Comparison of ENCODE assay signal across 22 cellular contexts in genomic region chr4:152530600-152530999, GRCh38. TPM values are rescaled to one million over a fixed set of nuclear protein-coding genes. Genes with fewer than 3 reads are reported as not detected.
A peak's percentile ranks its signal among the peaks of the same experiment; 100 is the strongest.
DNase-seq lines count a peak whose midpoint lies in the region; ATAC-seq, FAIRE-seq and TF ChIP-seq lines count a peak whose summit lies in the region.
"Had no signal": no experiment of that assay in that cellular context is flagged by ENCODE, and none has a peak within 500 bp of the region (broad histone marks: within the 10 kb centered on the region; RNA-seq: fewer than 3 reads in every experiment).

No MANE protein-coding gene starts in this region.

- no peak for FAIRE-seq in D721Med (lab: Jason Lieb, UNC)

- H3K9me3 Mint-ChIP-seq in CD4-positive, CD25-positive, alpha-beta regulatory T cell = peaks cover 0 to 2% (median 0%) of the 10 kb centered on the region in 7 donors
- H3K9me3 Mint-ChIP-seq: activated B cell treated with CpG ODN at 0.5 μM for 24 hours; activated naive CD8-positive, alpha-beta T cell treated with anti-CD3 and anti-CD28 coated beads, Interleukin-2, amount 10 ng/mL, durations not matched to agents 7 days and 5 days; activated T-cell treated with anti-CD3 and anti-CD28 coated beads, Interleukin-2, amount 50 U/mL, for 4 hours; effector memory CD8-positive, alpha-beta T cell; HFFc6; type B pancreatic cell had no signal

- TF ChIP-seq CTCF in GM12864 (IDR thresholded peaks at IDR 0.05; ENCODE audit: low read depth, low read length, missing control alignments) (no peak), HEK293 (tag by site-specific recombination; IDR thresholded peaks at IDR 0.05) (no peak), OCI-LY3 (IDR thresholded peaks at IDR 0.05; ENCODE audit: low read depth, low read length) (no peak), D721Med (IDR thresholded peaks at IDR 0.05; ENCODE audit: insufficient read depth, missing control alignments) (no peak)

- no peak overlapping the region for H3K27ac Mint-ChIP-seq in CD4-positive, CD25-positive, alpha-beta regulatory T cell
- H3K27ac Mint-ChIP-seq: activated B cell treated with CpG ODN at 0.5 μM for 24 hours; activated CD8-positive, alpha-beta T cell treated with anti-CD3 and anti-CD28 coated beads, Interleukin-2, amount 10 ng/mL, durations not matched to agents 7 days and 5 days; activated naive CD8-positive, alpha-beta T cell treated with anti-CD3 and anti-CD28 coated beads, Interleukin-2, amount 10 ng/mL, durations not matched to agents 7 days and 5 days; effector memory CD8-positive, alpha-beta T cell; HFFc6; type B pancreatic cell had no signal

- H3K4me1 ChIP-seq in CD4-positive, CD25-positive, alpha-beta regulatory T cell (ENCODE audit: control insufficient read depth, insufficient read depth, low read length, poor library complexity, severe bottlenecking) = peaks cover 55% of the 10 kb centered on the region
- H3K4me1 ChIP-seq in HEK293 (ENCODE audit: control insufficient read depth, insufficient read depth, low read length) = peaks cover 4% of the 10 kb centered on the region; the same call in 1 of the 2 replicates
- peaks cover 72% of the 10 kb centered on the region for H3K4me1 ChIP-seq in OCI-LY3 (ENCODE audit: low read length)

- peaks cover 25% of the 10 kb centered on the region for H3K36me3 Mint-ChIP-seq in CD4-positive, CD25-positive, alpha-beta regulatory T cell

- peaks cover 42 to 70% (median 55%) of the 10 kb centered on the region in 4 donors for H3K4me1 Mint-ChIP-seq in CD4-positive, CD25-positive, alpha-beta regulatory T cell

- H2AFZ ChIP-seq in OCI-LY3 (ENCODE audit: low read depth, low read length) = no peak overlapping the region

- H3K4me3 ChIP-seq in CD4-positive, CD25-positive, alpha-beta regulatory T cell (ENCODE audit: low read depth, low read length) = peak overlapping the region; percentile 61
- H3K4me3 ChIP-seq in GM12864 (ENCODE audit: low read depth, low read length) = peak overlapping the region; percentile 23; the same call in 1 of the 2 replicates
- H3K4me3 ChIP-seq in HEK293 (ENCODE audit: low read depth, low read length) = no peak overlapping the region
- 0 out of 2 replicates have a peak overlapping the region, but pooled peaks have one; percentile 7 for H3K4me3 ChIP-seq in OCI-LY3 (ENCODE audit: low read length)
- H3K4me3 ChIP-seq: esophagus muscularis mucosa had no signal

- no peaks in the 10 kb centered on the region for H3K27me3 Mint-ChIP-seq in CD4-positive, CD25-positive, alpha-beta regulatory T cell
- H3K27me3 Mint-ChIP-seq: activated B cell treated with CpG ODN at 0.5 μM for 24 hours; activated naive CD8-positive, alpha-beta T cell treated with anti-CD3 and anti-CD28 coated beads, Interleukin-2, amount 10 ng/mL, durations not matched to agents 7 days and 5 days; effector memory CD8-positive, alpha-beta T cell; type B pancreatic cell had no signal

- POLR2A ChIA-PET in HEK293 (lab: Yijun Ruan, JAX) = no interaction called here

- peak overlapping the region; percentile 11 to 66 (median 42) for H3K4me3 Mint-ChIP-seq in CD4-positive, CD25-positive, alpha-beta regulatory T cell
- H3K4me3 Mint-ChIP-seq: activated B cell treated with CpG ODN at 0.5 μM for 24 hours; activated CD8-positive, alpha-beta T cell treated with anti-CD3 and anti-CD28 coated beads, Interleukin-2, amount 10 ng/mL, durations not matched to agents 7 days and 5 days; activated naive CD8-positive, alpha-beta T cell treated with anti-CD3 and anti-CD28 coated beads, Interleukin-2, amount 10 ng/mL, durations not matched to agents 7 days and 5 days; activated T-cell treated with anti-CD3 and anti-CD28 coated beads, Interleukin-2, amount 50 U/mL, for 4 hours; HFFc6; type B pancreatic cell had no signal

- CTCF ChIA-PET in HEK293 (lab: Yijun Ruan, JAX) = interaction anchor here (0.5 to 2.5 kb wide), 4 partner anchors 29 to 122 kb away, joined by 3 to 7 read pairs (median 4); no protein-coding TSS in a partner anchor

- peaks cover 74% of the 10 kb centered on the region for H4K20me1 ChIP-seq in OCI-LY3 (ENCODE audit: insufficient read depth, low read length)

- H3K27ac ChIP-seq in CD4-positive, CD25-positive, alpha-beta regulatory T cell (ENCODE audit: insufficient read depth, low read length, poor library complexity, severe bottlenecking) = no peak overlapping the region
- H3K27ac ChIP-seq in HEK293 (ENCODE audit: extremely low read depth, low read depth, low read length) (no peak overlapping the region), OCI-LY3 (ENCODE audit: low read length) (no peak overlapping the region)
- H3K27ac ChIP-seq: esophagus muscularis mucosa had no signal

- no peak for DNase-seq in CD4-positive, CD25-positive, alpha-beta regulatory T cell
- DNase-seq in GM12864 (ENCODE audit: low read depth) (no peak), D721Med (ENCODE audit: insufficient read length, low spot score) (no peak), cerebellar cortex (ENCODE audit: low spot score) (no peak), NCI-H2029 (lab: John Stamatoyannopoulos, UW) (no peak), NCI-H510A (lab: John Stamatoyannopoulos, UW) (no peak)
- DNase-seq: activated B cell treated with CpG ODN at 0.5 μM for 24 hours; activated CD8-positive, alpha-beta T cell treated with anti-CD3 and anti-CD28 coated beads, Interleukin-2, amount 10 ng/mL, durations not matched to agents 7 days and 5 days; activated naive CD8-positive, alpha-beta T cell treated with anti-CD3 and anti-CD28 coated beads, Interleukin-2, amount 10 ng/mL, durations not matched to agents 7 days and 5 days; activated T-cell treated with anti-CD3 and anti-CD28 coated beads, Interleukin-2, amount 50 U/mL, for 4 hours; effector memory CD8-positive, alpha-beta T cell; HFFc6; KG1; NCI-H1092; NCI-H2081; occipital lobe; SK-N-SH; stimulated activated CD4-positive, alpha-beta T cell treated with anti-CD3 and anti-CD28 coated beads, Interleukin-4, amount 100 ng/mL, for 4 hours had no signal

- ATAC-seq in CD4-positive, CD25-positive, alpha-beta regulatory T cell (ENCODE audit: low read depth in 2 of 2) = no peak
- ATAC-seq: activated CD8-positive, alpha-beta T cell treated with anti-CD3 and anti-CD28 coated beads, Interleukin-2, amount 10 ng/mL, durations not matched to agents 7 days and 5 days; activated T-cell treated with anti-CD3 and anti-CD28 coated beads, Interleukin-2, amount 50 U/mL, for 4 hours; effector memory CD8-positive, alpha-beta T cell had no signal

- peaks cover 100% of the 10 kb centered on the region for H3K79me2 ChIP-seq in OCI-LY3 (ENCODE audit: low read length)

- H3K4me2 ChIP-seq in OCI-LY3 (ENCODE audit: low read length) = peak overlapping the region; percentile 87
- H3K4me2 ChIP-seq: SK-N-SH had no signal

- no peak overlapping the region for H3K9ac ChIP-seq in OCI-LY3 (ENCODE audit: low read length)
- H3K9ac ChIP-seq: SK-N-SH had no signal

- H3K36me3 ChIP-seq in CD4-positive, CD25-positive, alpha-beta regulatory T cell (ENCODE audit: control insufficient read depth, insufficient read depth, low read length) = peaks cover 18% of the 10 kb centered on the region
- H3K36me3 ChIP-seq in HEK293 (ENCODE audit: control insufficient read depth in 2 of 2, insufficient read depth in 1 of 2, low read length in 2 of 2) (no peaks in the 10 kb centered on the region), OCI-LY3 (replicated peaks; ENCODE audit: low read depth, low read length) (peaks cover 37% of the 10 kb centered on the region)
- H3K36me3 ChIP-seq: esophagus muscularis mucosa had no signal

- no peaks in the 10 kb centered on the region for H3K27me3 ChIP-seq in CD4-positive, CD25-positive, alpha-beta regulatory T cell (ENCODE audit: control insufficient read depth, insufficient read depth, low read length)
- H3K27me3 ChIP-seq in OCI-LY3 (ENCODE audit: low read depth, low read length) = no peaks in the 10 kb centered on the region
- H3K27me3 ChIP-seq: esophagus muscularis mucosa had no signal

- no peaks in the 10 kb centered on the region for H3K9me3 ChIP-seq in CD4-positive, CD25-positive, alpha-beta regulatory T cell (ENCODE audit: control insufficient read depth in 2 of 2, low read length in 2 of 2)
- no peaks in the 10 kb centered on the region for H3K9me3 ChIP-seq in HEK293 (ENCODE audit: control insufficient read depth, insufficient read depth, low read depth, low read length)
- H3K9me3 ChIP-seq in OCI-LY3 (ENCODE audit: insufficient read depth, low read length) = no peaks in the 10 kb centered on the region
- H3K9me3 ChIP-seq: esophagus muscularis mucosa, SK-N-SH had no signal

TF ChIP-seq in HEK293, 187 proteins besides CTCF, POLR2A, EP300 and RAD21:
- no peak for TF ChIP-seq ZFP69B (tag by site-specific recombination; IDR thresholded peaks at IDR 0.05)
- TF ChIP-seq ZNF791 (tag by site-specific recombination; IDR thresholded peaks at IDR 0.05) = no peak
- no peak for TF ChIP-seq GLI4 (tag by site-specific recombination; IDR thresholded peaks at IDR 0.05)
- TF ChIP-seq ZFP41 (tag by site-specific recombination; IDR thresholded peaks at IDR 0.05; ENCODE audit: borderline replicate concordance) = no peak
- TF ChIP-seq ZNF350 (tag by site-specific recombination; IDR thresholded peaks at IDR 0.05) = no peak
- TF ChIP-seq ZNF664 (tag by site-specific recombination; IDR thresholded peaks at IDR 0.05) = 0 out of 2 replicates have a peak, but pooled peaks have one; percentile 8
- no peak for TF ChIP-seq ZNF610 (tag by site-specific recombination; IDR thresholded peaks at IDR 0.05; ENCODE audit: borderline replicate concordance)

RNA-seq across cellular contexts. Expression of gene FBXW7, which starts 5.3 kb away (rescaled TPM):
- 146 TPM for total RNA-seq in CD4-positive, CD25-positive, alpha-beta regulatory T cell
- 10 to 100 TPM; 43.8 to 50.7 (median 47.4) TPM for polyA plus RNA-seq in CD4-positive, CD25-positive, alpha-beta regulatory T cell
